ENCODE assay signal across 26 cellular contexts in the genomic region with DNA sequence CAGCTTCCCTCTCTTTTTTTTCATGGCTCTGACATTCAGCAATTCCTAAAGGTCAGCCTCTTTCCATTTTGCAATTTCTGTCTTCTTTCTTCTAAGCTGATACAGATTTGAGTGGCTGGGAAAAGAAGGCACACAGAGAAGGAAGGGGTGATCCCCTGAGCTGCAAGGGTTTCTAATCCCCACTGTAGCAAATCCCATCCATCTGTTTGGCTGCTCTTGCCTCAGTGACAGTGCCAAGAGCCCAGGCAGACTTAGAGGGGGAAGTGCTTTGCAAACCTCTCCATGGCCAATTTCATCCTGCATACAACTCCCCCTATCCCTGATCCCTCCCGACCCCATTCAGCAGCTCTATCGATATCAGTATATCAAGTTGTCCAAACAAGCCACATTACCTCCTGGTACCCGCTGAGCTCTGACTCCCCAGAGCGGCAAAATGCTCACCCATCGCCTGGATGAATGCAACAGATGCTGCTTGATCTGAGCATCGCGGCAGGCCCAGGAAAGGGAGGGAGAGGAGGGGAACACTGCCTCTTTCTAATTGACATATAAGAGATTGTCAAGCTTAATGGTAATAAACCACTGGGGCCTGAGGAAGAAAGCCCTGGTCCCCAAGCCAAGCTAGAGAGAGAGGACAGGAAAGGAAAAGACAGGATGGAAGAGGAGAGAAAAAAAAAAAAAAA.
"Had no signal": no experiment of that assay in that cellular context is flagged by ENCODE, and none has a peak within 500 bp of the region (broad histone marks: within the 10 kb centered on the region; RNA-seq: fewer than 3 reads in every experiment).

No MANE protein-coding gene starts in this region.

- ATAC-seq: activated CD4-positive, alpha-beta T cell treated with anti-CD3 and anti-CD28 coated beads for 36 hours; body of pancreas; foreskin keratinocyte; naive thymus-derived CD8-positive, alpha-beta T cell had no signal

- H3K27me3 Mint-ChIP-seq: activated B cell treated with CpG ODN at 0.5 μM for 24 hours; activated CD4-positive, alpha-beta T cell treated with anti-CD3 and anti-CD28 coated beads for 36 hours; activated naive CD4-positive, alpha-beta T cell treated with anti-CD3 and anti-CD28 coated beads, Interleukin-2, amount 50 U/mL, for 24 hours had no signal

- H3K9me3 Mint-ChIP-seq: activated B cell treated with CpG ODN at 0.5 μM for 24 hours; activated naive CD4-positive, alpha-beta T cell treated with anti-CD3 and anti-CD28 coated beads, Interleukin-2, amount 50 U/mL, for 24 hours; mesothelial cell of epicardium had no signal

- H3K36me3 ChIP-seq: cardiac muscle cell, left ventricle myocardium inferior, neutrophil, ovary, prostate gland, right atrium auricular region, spleen, uterus had no signal

- H3K4me3 Mint-ChIP-seq: activated B cell treated with CpG ODN at 0.5 μM for 24 hours; activated CD4-positive, alpha-beta T cell treated with anti-CD3 and anti-CD28 coated beads for 36 hours; activated naive CD4-positive, alpha-beta T cell treated with anti-CD3 and anti-CD28 coated beads, Interleukin-2, amount 50 U/mL, for 24 hours; mesothelial cell of epicardium; naive thymus-derived CD8-positive, alpha-beta T cell had no signal

- H3K27ac Mint-ChIP-seq: activated B cell treated with CpG ODN at 0.5 μM for 24 hours; activated CD4-positive, alpha-beta T cell treated with anti-CD3 and anti-CD28 coated beads for 36 hours; activated naive CD4-positive, alpha-beta T cell treated with anti-CD3 and anti-CD28 coated beads, Interleukin-2, amount 50 U/mL, for 24 hours; mesothelial cell of epicardium; naive thymus-derived CD8-positive, alpha-beta T cell had no signal

- H3K27ac ChIP-seq: body of pancreas, cardiac muscle cell, foreskin keratinocyte, left ventricle myocardium inferior, neutrophil, ovary, prostate gland, right atrium auricular region, spleen, testis, uterus had no signal

- DNase-seq: activated B cell treated with CpG ODN at 0.5 μM for 24 hours; activated CD4-positive, alpha-beta T cell treated with anti-CD3 and anti-CD28 coated beads for 36 hours; activated CD4-positive, alpha-beta T cell treated with anti-CD3 and anti-CD28 coated beads, Interleukin-2, amount 50 U/mL, for 4 hours; activated CD8-positive, alpha-beta memory T cell treated with anti-CD3 and anti-CD28 coated beads, Interleukin-2, amount 50 U/mL, for 48 hours; activated gamma-delta T cell treated with Interleukin-2 at 50 U/mL for 16 hours; anterior cingulate cortex; body of pancreas; dermis blood vessel endothelial cell; effector memory CD4-positive, alpha-beta T cell; foreskin keratinocyte; hypothalamus; left ventricle myocardium inferior; naive thymus-derived CD8-positive, alpha-beta T cell; ovary; spleen; stimulated activated CD4-positive, alpha-beta T cell treated with anti-CD3 and anti-CD28 coated beads, Interleukin-4, amount 100 ng/mL, for 1 hour; stimulated activated naive CD4-positive, alpha-beta T cell; T1000; testis; uterus had no signal

- H3K4me1 ChIP-seq: body of pancreas, foreskin keratinocyte, left ventricle myocardium inferior, prostate gland, right atrium auricular region, spleen, testis, uterus had no signal

- H3K36me3 Mint-ChIP-seq: activated naive CD4-positive, alpha-beta T cell treated with anti-CD3 and anti-CD28 coated beads, Interleukin-2, amount 50 U/mL, for 24 hours; mesothelial cell of epicardium; naive thymus-derived CD8-positive, alpha-beta T cell had no signal

- H3K27me3 ChIP-seq: body of pancreas, cardiac muscle cell, foreskin keratinocyte, neutrophil, ovary, right atrium auricular region, spleen, testis, uterus had no signal

- H3K4me3 ChIP-seq: body of pancreas, cardiac muscle cell, left ventricle myocardium inferior, ovary, prostate gland, right atrium auricular region, spleen, testis, uterus had no signal

- H3K4me1 Mint-ChIP-seq: activated B cell treated with CpG ODN at 0.5 μM for 24 hours; activated CD4-positive, alpha-beta T cell treated with anti-CD3 and anti-CD28 coated beads for 36 hours; activated naive CD4-positive, alpha-beta T cell treated with anti-CD3 and anti-CD28 coated beads, Interleukin-2, amount 50 U/mL, for 24 hours; mesothelial cell of epicardium; naive thymus-derived CD8-positive, alpha-beta T cell had no signal

- H3K9me3 ChIP-seq: body of pancreas, left ventricle myocardium inferior, neutrophil, ovary, prostate gland, right atrium auricular region, spleen, testis, uterus had no signal
